Comparison of ENCODE assay signal across 12 cellular contexts in the genomic region with DNA sequence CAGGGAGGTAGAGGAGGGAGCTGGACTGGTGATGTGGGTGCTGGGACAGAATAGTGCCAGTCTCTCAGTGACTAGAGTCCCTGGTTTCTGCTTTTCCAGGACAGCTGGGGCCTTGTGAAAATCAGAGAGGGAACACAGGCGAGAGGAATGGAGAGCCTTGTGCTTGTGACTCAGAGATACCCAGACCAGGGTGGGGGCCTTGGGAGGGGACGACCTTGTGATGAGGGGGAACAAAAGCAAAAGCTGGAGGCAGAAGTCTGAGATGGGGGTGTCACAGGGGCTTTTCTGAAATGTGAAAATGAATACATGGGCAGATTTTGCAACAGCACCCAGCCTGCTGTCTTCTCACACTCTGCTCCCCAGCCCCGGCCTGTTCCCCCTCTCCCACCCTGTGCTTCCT. TPM values are rescaled to one million over a fixed set of nuclear protein-coding genes. Genes with fewer than 3 reads are reported as not detected.
A peak's percentile ranks its signal among the peaks of the same experiment; 100 is the strongest.
DNase-seq lines count a peak whose midpoint lies in the region; ATAC-seq and TF ChIP-seq lines count a peak whose summit lies in the region.
"Had no signal": no experiment of that assay in that cellular context is flagged by ENCODE, and none has a peak within 500 bp of the region (broad histone marks: within the 10 kb centered on the region; RNA-seq: fewer than 3 reads in every experiment).

No MANE protein-coding gene starts in this region.

- H3K27ac ChIP-seq in ascending aorta (peak overlapping the region; percentile 69 to 81), right atrium auricular region (peak overlapping the region; percentile 75 to 80)

- peak; percentile 3 for ATAC-seq in sciatic nerve
- no peak for ATAC-seq in HG02571 (IDR thresholded peaks at IDR 0.05; ENCODE audit: unreplicated experiment)
- no peak for ATAC-seq in GM21515 (IDR thresholded peaks at IDR 0.05; ENCODE audit: unreplicated experiment)

- no peaks in the 10 kb centered on the region for H3K27me3 ChIP-seq in ascending aorta
- H3K27me3 ChIP-seq in right atrium auricular region: no peaks in the 10 kb centered on the region

- no peaks in the 10 kb centered on the region for H3K9me3 Mint-ChIP-seq in CD14-positive monocyte
- H3K9me3 Mint-ChIP-seq in T-helper 2 cell treated with Interferon-gamma antibody and Interleukin-4, amounts not matched to agents 5 μg/mL and 100 μg/mL, for 36 hours: no peaks in the 10 kb centered on the region

- peak overlapping the region; percentile 26 to 79 for H3K4me3 Mint-ChIP-seq in CD14-positive monocyte
- no peak overlapping the region for H3K4me3 Mint-ChIP-seq in T-helper 2 cell treated with Interferon-gamma antibody and Interleukin-4, amounts not matched to agents 5 μg/mL and 100 μg/mL, for 36 hours
- H3K4me3 Mint-ChIP-seq: B cell had no signal

- intact Hi-C loops in CD14-positive monocyte (cut with micrococcal nuclease): loop anchor here in 1 of 2 donors (5.0 kb wide), 1 partner anchor 37 kb away; no protein-coding TSS in a partner anchor
- intact Hi-C loops in ascending aorta (cut with DNase I): no loop called here
- intact Hi-C loops in sciatic nerve (cut with DNase I): no loop called here

- H3K27ac Mint-ChIP-seq in CD14-positive monocyte: peak overlapping the region; percentile 83 to 94 (median 88)
- H3K27ac Mint-ChIP-seq in T-helper 2 cell treated with Interferon-gamma antibody and Interleukin-4, amounts not matched to agents 5 μg/mL and 100 μg/mL, for 36 hours: no peak overlapping the region
- H3K27ac Mint-ChIP-seq: B cell had no signal

- peak overlapping the region in 1 of 2 donors; percentile 3 for H3K4me3 ChIP-seq in ascending aorta
- no peak overlapping the region for H3K4me3 ChIP-seq in right atrium auricular region

- H3K4me1 ChIP-seq in ascending aorta (peaks cover 12 to 33% of the 10 kb centered on the region in 2 donors), right atrium auricular region (peaks cover 0 to 61% of the 10 kb centered on the region in 2 donors)

- peaks cover 44% of the 10 kb centered on the region for H3K4me1 Mint-ChIP-seq in CD14-positive monocyte
- peaks cover 12% of the 10 kb centered on the region for H3K4me1 Mint-ChIP-seq in T-helper 2 cell treated with Interferon-gamma antibody and Interleukin-4, amounts not matched to agents 5 μg/mL and 100 μg/mL, for 36 hours (ENCODE audit: low read depth)

- no peaks in the 10 kb centered on the region for H3K27me3 Mint-ChIP-seq in CD14-positive monocyte (ENCODE audit: low read depth in 3 of 3)
- H3K27me3 Mint-ChIP-seq in T-helper 2 cell treated with Interferon-gamma antibody and Interleukin-4, amounts not matched to agents 5 μg/mL and 100 μg/mL, for 36 hours (ENCODE audit: low read depth): no peaks in the 10 kb centered on the region
- H3K27me3 Mint-ChIP-seq: B cell had no signal

- no peak for TF ChIP-seq CTCF in CD14-positive monocyte (IDR thresholded peaks at IDR 0.05)
- no peak for TF ChIP-seq CTCF in ascending aorta (IDR thresholded peaks at IDR 0.05)
- TF ChIP-seq CTCF in right atrium auricular region (IDR thresholded peaks at IDR 0.05): no peak

- H3K9me3 ChIP-seq in ascending aorta (no peaks in the 10 kb centered on the region), right atrium auricular region (no peaks in the 10 kb centered on the region)

- no peaks in the 10 kb centered on the region for H3K36me3 Mint-ChIP-seq in CD14-positive monocyte
- no peaks in the 10 kb centered on the region for H3K36me3 Mint-ChIP-seq in T-helper 2 cell treated with Interferon-gamma antibody and Interleukin-4, amounts not matched to agents 5 μg/mL and 100 μg/mL, for 36 hours (ENCODE audit: low read depth)

- no peaks in the 10 kb centered on the region for H3K36me3 ChIP-seq in ascending aorta
- no peaks in the 10 kb centered on the region for H3K36me3 ChIP-seq in right atrium auricular region

- DNase-seq in CD14-positive monocyte (ENCODE audit: low spot score) (peak; percentile 82), ascending aorta (ENCODE audit: low spot score in 2 of 2) (peak in 1 of 2 donors; percentile 43), right atrium auricular region (ENCODE audit: low spot score) (no peak), sciatic nerve (ENCODE audit: low spot score) (no peak), NCI-H1694 treated with DMSO at 0.1 percent for 48 hours (lab: John Stamatoyannopoulos, UW) (no peak)
- no peak for DNase-seq in T-helper 2 cell treated with Interferon-gamma antibody and Interleukin-4, amounts not matched to agents 5 μg/mL and 100 μg/mL, for 36 hours (ENCODE audit: low spot score)
- DNase-seq: activated effector memory CD4-positive, alpha-beta T cell treated with Interleukin-2 at 50 U/mL for 16 hours; NCI-H510A; T-helper 9 cell had no signal

RNA-seq across cellular contexts. Expression of a gene that starts 3.4 kb away (rescaled TPM):
- 1 to 10 TPM; 4.4 to 9.3 TPM for polyA plus RNA-seq in CD14-positive monocyte
- total RNA-seq in ascending aorta (92.4 TPM), right atrium auricular region (10 to 100 TPM; 15.9 to 23.2 TPM), sciatic nerve (132 TPM)

RNA-seq across cellular contexts. Expression of a gene that starts 5.8 kb away (rescaled TPM):
- polyA plus RNA-seq in CD14-positive monocyte: 10 to 100 TPM; 13.1 to 20.5 TPM
- total RNA-seq in ascending aorta (63.3 TPM), right atrium auricular region (10 to 100 TPM; 45.2 to 59.4 TPM), sciatic nerve (35.7 TPM)

RNA-seq across cellular contexts. Expression of a gene that starts 15.6 kb away (rescaled TPM):
- 10 to 100 TPM in 1 of 2 donors, 1 to 10 TPM in 1; 6.4 to 12.2 TPM for polyA plus RNA-seq in CD14-positive monocyte
- 31.7 TPM for total RNA-seq in ascending aorta
- 10 to 100 TPM; 28.2 to 49.8 TPM for total RNA-seq in right atrium auricular region
- total RNA-seq in sciatic nerve: 52.3 TPM

RNA-seq across cellular contexts. Expression of a gene that starts 39.6 kb away (rescaled TPM):
- 1 to 10 TPM; 5.9 to 9.0 TPM for polyA plus RNA-seq in CD14-positive monocyte
- total RNA-seq in ascending aorta: 22.6 TPM
- 10 to 100 TPM in 1 of 2 donors, 1 to 10 TPM in 1; 8.8 to 12.0 TPM for total RNA-seq in right atrium auricular region
- 44.3 TPM for total RNA-seq in sciatic nerve
